Comparison of ENCODE assay signal across 9 cellular contexts in the genomic region with DNA sequence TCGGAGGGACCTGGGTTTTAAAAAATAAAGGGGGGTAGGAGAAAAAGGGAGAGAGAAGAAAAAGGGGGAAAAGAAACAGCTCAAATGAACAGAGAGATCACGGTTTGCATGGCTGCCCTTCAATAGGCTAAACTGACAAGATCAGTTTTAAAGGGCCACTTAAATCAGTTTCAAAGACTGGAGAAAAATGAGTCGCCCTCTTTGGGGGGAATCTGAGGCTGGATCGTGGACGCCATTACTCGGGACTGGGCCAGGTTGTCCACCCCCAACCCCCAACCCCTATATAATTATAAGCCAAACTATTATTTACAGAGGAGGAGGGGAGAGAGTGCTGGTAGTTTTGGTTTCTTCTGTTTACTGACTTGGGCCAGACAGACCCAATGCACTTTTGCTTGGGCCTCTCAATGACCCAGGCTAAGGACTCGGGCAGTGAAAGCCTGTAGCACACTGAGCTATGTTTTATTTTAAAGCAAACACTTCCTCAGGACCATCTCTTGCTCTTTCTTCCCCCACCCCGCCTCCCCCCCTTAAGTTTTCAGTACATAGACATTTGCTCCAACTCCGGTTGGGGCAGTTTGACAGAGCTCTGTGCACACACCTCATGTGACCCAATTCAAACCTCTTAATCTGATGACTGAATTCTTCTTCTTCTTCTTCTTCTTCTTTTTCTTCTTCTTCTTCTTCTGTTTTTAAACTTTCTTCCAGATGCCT. TPM values are rescaled to one million over a fixed set of nuclear protein-coding genes. Genes with fewer than 3 reads are reported as not detected.
DNase-seq lines count a peak whose midpoint lies in the region; ATAC-seq and TF ChIP-seq lines count a peak whose summit lies in the region.
"Had no signal": no experiment of that assay in that cellular context is flagged by ENCODE, and none has a peak within 500 bp of the region (broad histone marks: within the 10 kb centered on the region; RNA-seq: fewer than 3 reads in every experiment).

No MANE protein-coding gene starts in this region.

- H3K36me3 ChIP-seq in ACC112 (ENCODE audit: insufficient read depth, low read length), result peaks cover 62% of the 10 kb centered on the region

- H3K79me2 ChIP-seq in ACC112 (ENCODE audit: control insufficient read depth, insufficient read depth, low read length, unreplicated experiment), result peaks cover 99% of the 10 kb centered on the region

- peak overlapping the region; percentile 80 for H3K27ac ChIP-seq in ACC112 (ENCODE audit: low read depth, low read length)

- H2AFZ ChIP-seq in ACC112 (ENCODE audit: low read length, unreplicated experiment), result no peak overlapping the region

- peak overlapping the region; percentile 88 for H3K4me3 Mint-ChIP-seq in endothelial cell (ENCODE audit: unreplicated experiment)
- H3K4me3 Mint-ChIP-seq in nephron progenitor cell, result peak overlapping the region; percentile 97
- no peak overlapping the region for H3K4me3 Mint-ChIP-seq in immature natural killer cell
- H3K4me3 Mint-ChIP-seq: activated naive CD4-positive, alpha-beta T cell treated with anti-CD3 and anti-CD28 coated beads, Interleukin-2, amount 50 U/mL, for 24 hours had no signal

- no peaks in the 10 kb centered on the region for H3K27me3 ChIP-seq in ACC112 (ENCODE audit: insufficient read depth, low read length)

- peaks cover 25% of the 10 kb centered on the region for H3K27me3 Mint-ChIP-seq in endothelial cell (ENCODE audit: unreplicated experiment)
- peaks cover 28% of the 10 kb centered on the region for H3K27me3 Mint-ChIP-seq in nephron progenitor cell (ENCODE audit: low read depth, poor library complexity)
- peaks cover 56 to 70% (median 65%) of the 10 kb centered on the region in 3 donors for H3K27me3 Mint-ChIP-seq in immature natural killer cell (ENCODE audit: low read depth in 3 of 3)

- H3K4me1 ChIP-seq in ACC112 (ENCODE audit: control insufficient read depth, insufficient read depth, low read length, unreplicated experiment), result no peaks in the 10 kb centered on the region

- H3K4me1 Mint-ChIP-seq in endothelial cell (ENCODE audit: unreplicated experiment) (peaks cover 47% of the 10 kb centered on the region), nephron progenitor cell (peaks cover 59% of the 10 kb centered on the region), immature natural killer cell (peaks cover 17 to 22% of the 10 kb centered on the region in 2 donors)

- H3K36me3 Mint-ChIP-seq in endothelial cell (ENCODE audit: low read depth, unreplicated experiment) (peaks cover 27% of the 10 kb centered on the region), nephron progenitor cell (ENCODE audit: low read depth) (peaks cover 92% of the 10 kb centered on the region), immature natural killer cell (no peaks in the 10 kb centered on the region)

- TF ChIP-seq CTCF in LNCaP clone FGC (IDR thresholded peaks at IDR 0.05; ENCODE audit: control insufficient read depth, extremely low read depth, insufficient read depth), result no peak
- no peak for TF ChIP-seq CTCF in endothelial cell (IDR thresholded peaks at IDR 0.05; ENCODE audit: unreplicated experiment)
- no peak for TF ChIP-seq CTCF in nephron progenitor cell (IDR thresholded peaks at IDR 0.05)

- ATAC-seq in GM18511 (IDR thresholded peaks at IDR 0.05; ENCODE audit: unreplicated experiment), result no peak

- H3K27ac Mint-ChIP-seq in endothelial cell (ENCODE audit: unreplicated experiment), result no peak overlapping the region
- peak overlapping the region; percentile 94 for H3K27ac Mint-ChIP-seq in nephron progenitor cell
- H3K27ac Mint-ChIP-seq in immature natural killer cell, result no peak overlapping the region
- H3K27ac Mint-ChIP-seq: activated naive CD4-positive, alpha-beta T cell treated with anti-CD3 and anti-CD28 coated beads, Interleukin-2, amount 50 U/mL, for 24 hours had no signal

- DNase-seq in LNCaP clone FGC (ENCODE audit: low read depth) (no peak), endothelial cell (ENCODE audit: low spot score) (no peak), nephron progenitor cell (no peak), H4 (ENCODE audit: low spot score) (no peak), immature natural killer cell (no peak), NCI-H146 treated with DMSO at 0.1 percent for 48 hours (lab: John Stamatoyannopoulos, UW; ENCODE audit: unreplicated experiment) (no peak)

- no peaks in the 10 kb centered on the region for H3K9me3 Mint-ChIP-seq in endothelial cell (ENCODE audit: unreplicated experiment)
- H3K9me3 Mint-ChIP-seq in nephron progenitor cell, result no peaks in the 10 kb centered on the region
- H3K9me3 Mint-ChIP-seq in immature natural killer cell, result peaks cover 7 to 37% (median 17%) of the 10 kb centered on the region in 6 donors

- peak overlapping the region; percentile 97 for H3K4me3 ChIP-seq in ACC112 (ENCODE audit: low read depth, low read length)
- peak overlapping the region; percentile 73 for H3K4me3 ChIP-seq in LNCaP clone FGC (ENCODE audit: low read depth, low read length)

RNA-seq across cellular contexts. Expression of a gene that starts 6.3 kb away (rescaled TPM):
- 15.9 TPM for total RNA-seq in endothelial cell (ENCODE audit: unreplicated experiment)
- 3.1 and 4.0 TPM in 2 replicates for total RNA-seq in H4 (2014; rRNA removed; shearing (Covaris generic))
- not detected for polyA plus RNA-seq in immature natural killer cell

Comparison
In these comparisons a context has a peak if more than half of its experiments do, and no peak if none do; other contexts are left out.
1. H3K4me3 Mint-ChIP-seq: peak in endothelial cell (single experiment) and nephron progenitor cell (single experiment); none in immature natural killer cell (0 of 5).